In the genomic region with DNA sequence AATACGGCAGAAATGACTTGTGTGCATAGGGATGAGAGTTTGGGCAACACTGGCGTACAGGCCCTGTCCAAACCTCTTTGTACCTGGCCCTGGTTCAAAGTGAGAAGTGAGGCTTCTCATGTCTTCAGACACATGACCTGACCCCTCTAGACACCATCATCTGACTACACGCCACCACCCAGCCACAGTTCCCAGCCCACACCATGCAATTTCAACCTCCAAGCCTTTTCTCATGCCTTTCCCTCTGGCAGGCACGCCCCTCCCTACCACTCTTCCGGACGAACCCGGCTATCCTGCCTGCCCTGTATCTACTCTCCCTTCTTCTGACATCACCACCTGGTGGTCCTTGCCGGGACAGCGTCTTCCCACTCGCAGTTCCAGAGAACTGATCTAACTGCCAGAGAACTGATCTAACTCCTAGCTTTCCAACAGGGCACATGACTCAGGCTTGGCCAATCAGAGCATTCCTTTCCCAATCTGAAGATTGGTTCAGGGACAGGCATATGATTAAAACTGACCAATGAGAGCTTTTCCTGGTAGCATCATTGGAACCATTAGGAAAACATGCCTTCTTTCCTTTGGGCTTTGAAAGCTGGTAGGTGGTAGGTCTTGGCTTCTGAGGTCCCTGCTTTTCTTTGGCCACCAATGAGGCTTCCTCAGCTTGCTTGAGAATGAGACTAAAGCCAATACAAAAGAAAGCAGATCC, we compare ENCODE assay signal across 1 cellular context.
TF ChIP-seq lines count a peak whose summit lies in the region.

No MANE protein-coding gene starts in this region.

TF ChIP-seq in K562, 482 proteins besides CTCF, POLR2A, EP300 and RAD21 (continued from another document and continues in another):
- TF ChIP-seq ZBTB40 (IDR thresholded peaks at IDR 0.05) (0 out of 2 replicates have a peak, but pooled peaks have one; percentile 20), ZBTB40 (CRISPR knock-in tag; IDR thresholded peaks at IDR 0.05) (no peak), DMBX1 (CRISPR knock-in tag; IDR thresholded peaks at IDR 0.05; ENCODE audit: borderline replicate concordance) (no peak), U2AF2 (optimal IDR thresholded peaks at IDR 0.05; ENCODE audit: low read depth, low read length) (no peak), ETV1 (tag; conservative IDR thresholded peaks at IDR 0.05; ENCODE audit: low read depth) (peak; percentile 63), ZNF445 (CRISPR knock-in tag; IDR thresholded peaks at IDR 0.05; ENCODE audit: low read depth) (no peak), ZNF449 (CRISPR knock-in tag; IDR thresholded peaks at IDR 0.05) (no peak), HDAC3 (IDR thresholded peaks at IDR 0.05; ENCODE audit: borderline replicate concordance, partially characterized antibody) (no peak), ZNF407 (IDR thresholded peaks at IDR 0.05; ENCODE audit: low read depth) (no peak), ZNF175 (CRISPR knock-in tag; IDR thresholded peaks at IDR 0.05; ENCODE audit: low read depth) (no peak), ZNF592 (IDR thresholded peaks at IDR 0.05) (no peak), NFYB (IDR thresholded peaks at IDR 0.05; ENCODE audit: extremely low read depth, insufficient read length) (peak; percentile 57), CREM (IDR thresholded peaks at IDR 0.05; ENCODE audit: low read depth) (0 out of 2 replicates have a peak, but pooled peaks have one; percentile 43), STAT5A (IDR thresholded peaks at IDR 0.05; ENCODE audit: borderline replicate concordance, low read length) (no peak), HMG20A (CRISPR knock-in tag; conservative IDR thresholded peaks at IDR 0.05) (no peak), SIN3B (IDR thresholded peaks at IDR 0.05; ENCODE audit: low read depth) (no peak), RBM25 (IDR thresholded peaks at IDR 0.05; ENCODE audit: low read depth, low read length, severe bottlenecking) (peak; percentile 31), TAL1 (IDR thresholded peaks at IDR 0.05) (no peak)
- TF ChIP-seq, protein P1, sequence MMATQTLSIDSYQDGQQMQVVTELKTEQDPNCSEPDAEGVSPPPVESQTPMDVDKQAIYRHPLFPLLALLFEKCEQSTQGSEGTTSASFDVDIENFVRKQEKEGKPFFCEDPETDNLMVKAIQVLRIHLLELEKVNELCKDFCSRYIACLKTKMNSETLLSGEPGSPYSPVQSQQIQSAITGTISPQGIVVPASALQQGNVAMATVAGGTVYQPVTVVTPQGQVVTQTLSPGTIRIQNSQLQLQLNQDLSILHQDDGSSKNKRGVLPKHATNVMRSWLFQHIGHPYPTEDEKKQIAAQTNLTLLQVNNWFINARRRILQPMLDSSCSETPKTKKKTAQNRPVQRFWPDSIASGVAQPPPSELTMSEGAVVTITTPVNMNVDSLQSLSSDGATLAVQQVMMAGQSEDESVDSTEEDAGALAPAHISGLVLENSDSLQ (IDR thresholded peaks at IDR 0.05): peak; percentile 18; the same call in 1 of the 2 replicates
- TF ChIP-seq, protein P2, sequence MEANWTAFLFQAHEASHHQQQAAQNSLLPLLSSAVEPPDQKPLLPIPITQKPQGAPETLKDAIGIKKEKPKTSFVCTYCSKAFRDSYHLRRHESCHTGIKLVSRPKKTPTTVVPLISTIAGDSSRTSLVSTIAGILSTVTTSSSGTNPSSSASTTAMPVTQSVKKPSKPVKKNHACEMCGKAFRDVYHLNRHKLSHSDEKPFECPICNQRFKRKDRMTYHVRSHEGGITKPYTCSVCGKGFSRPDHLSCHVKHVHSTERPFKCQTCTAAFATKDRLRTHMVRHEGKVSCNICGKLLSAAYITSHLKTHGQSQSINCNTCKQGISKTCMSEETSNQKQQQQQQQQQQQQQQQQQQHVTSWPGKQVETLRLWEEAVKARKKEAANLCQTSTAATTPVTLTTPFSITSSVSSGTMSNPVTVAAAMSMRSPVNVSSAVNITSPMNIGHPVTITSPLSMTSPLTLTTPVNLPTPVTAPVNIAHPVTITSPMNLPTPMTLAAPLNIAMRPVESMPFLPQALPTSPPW (CRISPR knock-in tag; IDR thresholded peaks at IDR 0.05): no peak
